In the genomic region with DNA sequence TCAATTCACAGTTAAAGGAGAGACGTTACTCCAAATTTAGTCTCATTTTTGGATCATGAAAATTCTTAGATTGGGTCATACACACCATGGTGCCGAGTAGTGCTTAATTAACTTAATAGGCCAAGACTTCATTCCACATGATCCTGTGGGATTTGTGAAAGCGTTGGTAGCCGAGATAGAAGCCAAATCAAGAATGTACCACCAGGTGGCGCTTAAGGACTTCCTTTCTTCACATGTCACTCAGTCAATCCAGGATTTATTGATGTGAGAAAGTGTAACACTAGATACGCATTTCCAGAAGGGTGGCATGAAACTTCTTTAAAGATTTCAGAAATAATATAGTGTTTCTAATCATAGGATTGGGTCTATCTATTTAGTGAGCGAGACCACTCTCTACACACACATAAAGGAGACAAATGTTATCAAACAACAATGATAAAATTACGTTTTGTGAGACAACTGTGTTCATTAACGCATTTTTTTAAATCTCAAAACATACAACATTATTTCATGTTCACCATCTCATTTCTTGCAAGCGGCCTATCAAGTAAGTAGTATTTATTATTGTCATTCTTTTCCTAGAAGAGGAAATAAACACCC, we compare ENCODE assay signal across 8 cellular contexts.
DNase-seq lines count a peak whose midpoint lies in the region; ATAC-seq, FAIRE-seq and TF ChIP-seq lines count a peak whose summit lies in the region.

No MANE protein-coding gene starts in this region.

- H3K4me1 Mint-ChIP-seq in Calu3 (ENCODE audit: low read depth, unreplicated experiment) = no peaks in the 10 kb centered on the region
- H3K4me1 Mint-ChIP-seq in astrocyte (ENCODE audit: low read depth, unreplicated experiment) = no peaks in the 10 kb centered on the region

- H3K4me3 Mint-ChIP-seq in Calu3 (ENCODE audit: low read depth, unreplicated experiment) = no peak overlapping the region
- no peak overlapping the region for H3K4me3 Mint-ChIP-seq in astrocyte (ENCODE audit: unreplicated experiment)

- TF ChIP-seq CTCF in Calu3 (IDR thresholded peaks at IDR 0.05; ENCODE audit: unreplicated experiment) (peak; percentile 69), astrocyte (IDR thresholded peaks at IDR 0.05; ENCODE audit: insufficient read depth, low read depth, low read length) (peak; percentile 79)

- peak; percentile 69 for ATAC-seq in GM18861 (IDR thresholded peaks at IDR 0.05; ENCODE audit: unreplicated experiment)
- peak; percentile 79 for ATAC-seq in HG03175 (IDR thresholded peaks at IDR 0.05; ENCODE audit: unreplicated experiment)
- no peak for ATAC-seq in HG03571 (IDR thresholded peaks at IDR 0.05; ENCODE audit: unreplicated experiment)

- FAIRE-seq in astrocyte (lab: Jason Lieb, UNC) (no peak), islet of Langerhans (lab: Jason Lieb, UNC) (peak; percentile 92)

- H3K27me3 Mint-ChIP-seq in Calu3 (ENCODE audit: unreplicated experiment) = no peaks in the 10 kb centered on the region
- H3K27me3 Mint-ChIP-seq in astrocyte (ENCODE audit: low read depth, unreplicated experiment) = no peaks in the 10 kb centered on the region

- no peaks in the 10 kb centered on the region for H3K36me3 ChIP-seq in astrocyte (ENCODE audit: insufficient read depth, low read length)

- no peak overlapping the region for H3K4me3 ChIP-seq in astrocyte (ENCODE audit: insufficient read depth, low read depth, low read length)

- peak; percentile 73 for DNase-seq in Calu3
- peak; percentile 18 for DNase-seq in NCI-H510A (lab: John Stamatoyannopoulos, UW)
- DNase-seq in astrocyte (ENCODE audit: low read depth) = peak; percentile 10
- peak; percentile 97 for DNase-seq in superior temporal gyrus (ENCODE audit: extremely low spot score)

- no peak overlapping the region for H3K4me2 ChIP-seq in astrocyte (ENCODE audit: low read length)

- H3K9me3 ChIP-seq in astrocyte (ENCODE audit: insufficient read depth, low read depth, low read length) = no peaks in the 10 kb centered on the region

- no peak overlapping the region for H3K27ac Mint-ChIP-seq in Calu3 (ENCODE audit: unreplicated experiment)
- no peak overlapping the region for H3K27ac Mint-ChIP-seq in astrocyte (ENCODE audit: unreplicated experiment)

- H3K27me3 ChIP-seq in astrocyte (ENCODE audit: insufficient read depth, low read length) = no peaks in the 10 kb centered on the region

- H3K36me3 Mint-ChIP-seq in Calu3 (ENCODE audit: insufficient read depth, unreplicated experiment) = no peaks in the 10 kb centered on the region
- H3K36me3 Mint-ChIP-seq in astrocyte (ENCODE audit: low read depth, unreplicated experiment) = no peaks in the 10 kb centered on the region

- intact Hi-C loops in Calu3 (cut with micrococcal nuclease; ENCODE audit: unreplicated experiment) = loop anchor here (1.0 to 10.0 kb wide), 5 partner anchors 150 to 452 kb away; no protein-coding TSS in a partner anchor

- no peak overlapping the region for H3K9ac ChIP-seq in astrocyte (ENCODE audit: low read length)

- no peak overlapping the region for H2AFZ ChIP-seq in astrocyte (ENCODE audit: low read depth, low read length)

- CTCF ChIA-PET in Calu3 (lab: Charles Lee) = no interaction called here

- H3K4me1 ChIP-seq in astrocyte (ENCODE audit: insufficient read depth, low read length) = no peaks in the 10 kb centered on the region

- no peaks in the 10 kb centered on the region for H4K20me1 ChIP-seq in astrocyte (ENCODE audit: insufficient read depth, low read length)

- H3K79me2 ChIP-seq in astrocyte (ENCODE audit: insufficient read depth, low read length) = no peaks in the 10 kb centered on the region

- H3K9me3 Mint-ChIP-seq in Calu3 (ENCODE audit: low read depth, unreplicated experiment) (peaks cover 3% of the 10 kb centered on the region), astrocyte (ENCODE audit: unreplicated experiment) (peaks cover 1% of the 10 kb centered on the region)

- H3K27ac ChIP-seq in astrocyte (ENCODE audit: low read depth, low read length) = no peak overlapping the region

- BruUV-seq in Calu3 (replicated peaks; lab: Mats Ljungman, UMichigan) = no TSS peak

Comparison
In these comparisons a context has a peak if more than half of its experiments do, and no peak if none do; other contexts are left out.
1. DNase-seq: peak in every context shown above with its lines; median percentile 97 in superior temporal gyrus; 73 in Calu3; 18 in NCI-H510A; 10 in astrocyte.